Comparison of ENCODE assay signal across 23 cellular contexts in the genomic region with DNA sequence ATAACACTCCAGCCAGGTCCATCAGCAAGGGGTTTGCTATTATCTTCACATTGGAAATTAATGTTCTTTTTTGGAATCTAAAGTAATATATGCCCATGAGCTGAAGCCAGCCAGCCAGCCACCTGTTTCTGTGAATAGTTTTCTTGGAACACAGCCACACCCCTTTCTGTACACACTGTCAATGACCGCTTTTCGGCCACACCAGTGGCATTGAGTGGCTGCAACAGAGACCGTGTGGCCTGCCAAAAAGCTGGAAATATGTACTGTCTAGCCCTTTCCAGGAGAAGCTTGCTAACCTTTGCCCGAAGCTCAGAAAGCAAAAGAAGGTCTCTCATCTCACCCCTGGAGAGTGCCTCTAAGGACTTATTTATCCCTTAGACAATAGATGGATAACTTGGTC.
DNase-seq lines count a peak whose midpoint lies in the region; ATAC-seq, FAIRE-seq and TF ChIP-seq lines count a peak whose summit lies in the region.
"Had no signal": no experiment of that assay in that cellular context is flagged by ENCODE, and none has a peak within 500 bp of the region (broad histone marks: within the 10 kb centered on the region; RNA-seq: fewer than 3 reads in every experiment).

No MANE protein-coding gene starts in this region.

- intact Hi-C loops in cardiac septum (cut with DNase I): no loop called here
- intact Hi-C loops in Right ventricle myocardium inferior (cut with DNase I): no loop called here
- intact Hi-C loops in left lung (cut with DNase I): no loop called here
- intact Hi-C loops in upper lobe of right lung (cut with DNase I): no loop called here

- H3K36me3 ChIP-seq in left lung (peaks cover 0 to 34% of the 10 kb centered on the region in 2 donors), upper lobe of right lung (peaks cover 8% of the 10 kb centered on the region)

- H3K9me3 ChIP-seq in left lung (no peaks in the 10 kb centered on the region), upper lobe of right lung (no peaks in the 10 kb centered on the region)
- H3K9me3 ChIP-seq: Peyer's patch, SJSA1 had no signal

- H3K4me3 ChIP-seq in left lung (no peak overlapping the region), upper lobe of right lung (no peak overlapping the region)
- H3K4me3 ChIP-seq: Peyer's patch, SJSA1 had no signal

- no peak for TF ChIP-seq CTCF in left lung (IDR thresholded peaks at IDR 0.05)
- TF ChIP-seq CTCF in upper lobe of right lung (IDR thresholded peaks at IDR 0.05): no peak

- H3K4me1 ChIP-seq in left lung (no peaks in the 10 kb centered on the region), upper lobe of right lung (no peaks in the 10 kb centered on the region)
- H3K4me1 ChIP-seq: Peyer's patch, SJSA1 had no signal

- FAIRE-seq in RCC 7860 (lab: Jason Lieb, UNC): no peak
- FAIRE-seq: G401.6, GM12892, GM18507, GM19239, H54 had no signal

- DNase-seq in cardiac septum (ENCODE audit: low spot score) (peak; percentile 29), Right ventricle myocardium inferior (ENCODE audit: missing footprints) (no peak), NCI-H2029 treated with DMSO at 0.1 percent for 48 hours (lab: John Stamatoyannopoulos, UW) (peak; percentile 21), left lung (peak in 1 of 2 donors; percentile 59), upper lobe of right lung (peak; percentile 72), RCC 7860 (ENCODE audit: low spot score) (no peak)
- DNase-seq in stimulated activated CD4-positive, alpha-beta T cell treated with anti-CD3 and anti-CD28 coated beads, Interleukin-2, amount 100 ng/mL, for 24 hours: no peak
- DNase-seq: CD4-positive, CD25-positive, alpha-beta regulatory T cell; COR-L47; IMR-90; NCI-H1417; NCI-H1694 treated with DMSO at 0.1 percent for 48 hours; NCI-H2107; NCI-H69; Peyer's patch had no signal

- H3K27ac ChIP-seq in left lung (no peak overlapping the region), upper lobe of right lung (no peak overlapping the region)
- H3K27ac ChIP-seq: KMS-11, Peyer's patch, SJSA1 had no signal

- H3K27me3 ChIP-seq in left lung (no peaks in the 10 kb centered on the region), upper lobe of right lung (no peaks in the 10 kb centered on the region)
- H3K27me3 ChIP-seq: Peyer's patch, SJSA1 had no signal

- no peak for ATAC-seq in Right ventricle myocardium inferior
- ATAC-seq in left lung: peak; percentile 95
- ATAC-seq in upper lobe of right lung: peak; percentile 88
- no peak for ATAC-seq in GM18861 (IDR thresholded peaks at IDR 0.05; ENCODE audit: unreplicated experiment)

Comparison
In these comparisons a context has a peak if more than half of its experiments do, and no peak if none do; other contexts are left out.
1. DNase-seq: peak in cardiac septum (single experiment), NCI-H2029 treated with DMSO at 0.1 percent for 48 hours (single experiment) and upper lobe of right lung (single experiment); none in Right ventricle myocardium inferior (single experiment), stimulated activated CD4-positive, alpha-beta T cell treated with anti-CD3 and anti-CD28 coated beads, Interleukin-2, amount 100 ng/mL, for 24 hours (0 of 2) and RCC 7860 (single experiment).
2. ATAC-seq: peak in left lung (single experiment) and upper lobe of right lung (single experiment); none in Right ventricle myocardium inferior (single experiment) and GM18861 (single experiment).